ENCODE assay signal across 13 cellular contexts in genomic region chr11:1851437-1852180, GRCh38. TPM values are rescaled to one million over a fixed set of nuclear protein-coding genes. Genes with fewer than 3 reads are reported as not detected.
DNase-seq lines count a peak whose midpoint lies in the region; ATAC-seq and TF ChIP-seq lines count a peak whose summit lies in the region.
"Had no signal": no experiment of that assay in that cellular context is flagged by ENCODE, and none has a peak within 500 bp of the region (broad histone marks: within the 10 kb centered on the region; RNA-seq: fewer than 3 reads in every experiment).

No MANE protein-coding gene starts in this region.

- H3K9me3 Mint-ChIP-seq in activated CD4-positive, alpha-beta T cell treated with anti-CD3 and anti-CD28 coated beads, Interleukin-2, amount 10 ng/mL, durations not matched to agents 7 days and 5 days = no peaks in the 10 kb centered on the region
- H3K9me3 Mint-ChIP-seq in effector memory CD8-positive, alpha-beta T cell = no peaks in the 10 kb centered on the region
- no peaks in the 10 kb centered on the region for H3K9me3 Mint-ChIP-seq in stimulated activated memory B cell treated with anti-CD40 and anti-IgM and Interleukin-4, amounts not matched to agents 10 μg/mL and 1 μg/mL and 100 μg/mL, for 72 hours

- H3K4me1 Mint-ChIP-seq in activated CD4-positive, alpha-beta T cell treated with anti-CD3 and anti-CD28 coated beads, Interleukin-2, amount 10 ng/mL, durations not matched to agents 7 days and 5 days = peaks cover 67% of the 10 kb centered on the region
- H3K4me1 Mint-ChIP-seq in effector memory CD8-positive, alpha-beta T cell (ENCODE audit: low read depth in 2 of 2) = peaks cover 60% of the 10 kb centered on the region in 2 donors
- H3K4me1 Mint-ChIP-seq in stimulated activated memory B cell treated with anti-CD40 and anti-IgM and Interleukin-4, amounts not matched to agents 10 μg/mL and 1 μg/mL and 100 μg/mL, for 72 hours = peaks cover 79% of the 10 kb centered on the region

- H3K4me3 ChIP-seq in OCI-LY1 (ENCODE audit: low read depth, low read length, poor library complexity, severe bottlenecking) (peak overlapping the region; percentile 74), osteoblast (ENCODE audit: insufficient read depth, low read length) (no peak overlapping the region)
- H3K4me3 ChIP-seq: gastrocnemius medialis, SK-N-MC, vagina had no signal

- peaks cover 17% of the 10 kb centered on the region for H3K79me2 ChIP-seq in OCI-LY1 (ENCODE audit: insufficient read depth, low read length)
- no peaks in the 10 kb centered on the region for H3K79me2 ChIP-seq in osteoblast (ENCODE audit: insufficient read depth, low read length)

- POLR2A ChIA-PET in activated CD4-positive, alpha-beta T cell treated with anti-CD3 and anti-CD28 coated beads, Interleukin-2, amount 10 ng/mL, durations not matched to agents 7 days and 5 days (lab: Charles Lee) = interaction anchor here (1.0 kb wide), 1 partner anchor 37 kb away, joined by 3 read pairs; no protein-coding TSS in a partner anchor

- no peaks in the 10 kb centered on the region for H3F3A ChIP-seq in OCI-LY1 (ENCODE audit: insufficient read depth, low read length)

- CTCF ChIA-PET in activated CD4-positive, alpha-beta T cell treated with anti-CD3 and anti-CD28 coated beads, Interleukin-2, amount 10 ng/mL, durations not matched to agents 7 days and 5 days (lab: Charles Lee) = interaction anchor here (0.6 to 3.1 kb wide), 13 partner anchors 10 to 300 kb away, joined by 3 to 20 read pairs (median 4); no protein-coding TSS in a partner anchor

- H3K4me1 ChIP-seq in OCI-LY1 (ENCODE audit: insufficient read depth, low read length, severe bottlenecking) (peaks cover 55% of the 10 kb centered on the region), osteoblast (ENCODE audit: insufficient read depth, low read length) (no peaks in the 10 kb centered on the region)
- H3K4me1 ChIP-seq: vagina had no signal

- H3K27me3 Mint-ChIP-seq in activated CD4-positive, alpha-beta T cell treated with anti-CD3 and anti-CD28 coated beads, Interleukin-2, amount 10 ng/mL, durations not matched to agents 7 days and 5 days = no peaks in the 10 kb centered on the region
- no peaks in the 10 kb centered on the region for H3K27me3 Mint-ChIP-seq in effector memory CD8-positive, alpha-beta T cell
- H3K27me3 Mint-ChIP-seq in stimulated activated memory B cell treated with anti-CD40 and anti-IgM and Interleukin-4, amounts not matched to agents 10 μg/mL and 1 μg/mL and 100 μg/mL, for 72 hours = no peaks in the 10 kb centered on the region

- ATAC-seq in effector memory CD8-positive, alpha-beta T cell (replicated peaks) = no peak
- no peak for ATAC-seq in stimulated activated memory B cell treated with anti-CD40 and anti-IgM and Interleukin-4, amounts not matched to agents 10 μg/mL and 1 μg/mL and 100 μg/mL, for 72 hours
- ATAC-seq: gastrocnemius medialis had no signal

- H3K36me3 ChIP-seq in OCI-LY1 (ENCODE audit: insufficient read depth, low read length) (peaks cover 9% of the 10 kb centered on the region; the same call in 1 of the 2 replicates), osteoblast (ENCODE audit: insufficient read depth, low read length) (no peaks in the 10 kb centered on the region)
- H3K36me3 ChIP-seq: gastrocnemius medialis, vagina had no signal

- H4K20me1 ChIP-seq in OCI-LY1 (ENCODE audit: insufficient read depth, low read length) (no peaks in the 10 kb centered on the region), osteoblast (ENCODE audit: insufficient read depth, low read length) (no peaks in the 10 kb centered on the region)

- peak overlapping the region; percentile 99 for H3K4me3 Mint-ChIP-seq in activated CD4-positive, alpha-beta T cell treated with anti-CD3 and anti-CD28 coated beads, Interleukin-2, amount 10 ng/mL, durations not matched to agents 7 days and 5 days
- H3K4me3 Mint-ChIP-seq in effector memory CD8-positive, alpha-beta T cell = peak overlapping the region; percentile 100
- H3K4me3 Mint-ChIP-seq in stimulated activated memory B cell treated with anti-CD40 and anti-IgM and Interleukin-4, amounts not matched to agents 10 μg/mL and 1 μg/mL and 100 μg/mL, for 72 hours = peak overlapping the region; percentile 99

- 0 out of 2 replicates have a peak, but pooled peaks have one; percentile 4 for TF ChIP-seq CTCF in OCI-LY1 (IDR thresholded peaks at IDR 0.05; ENCODE audit: low read length)
- no peak for TF ChIP-seq CTCF in osteoblast (IDR thresholded peaks at IDR 0.05; ENCODE audit: extremely low read depth, low read depth, low read length)

- peak overlapping the region; percentile 91 for H3K9ac ChIP-seq in OCI-LY1 (ENCODE audit: low read length)

- H3K27ac ChIP-seq in OCI-LY1 (ENCODE audit: low read depth, low read length, poor library complexity, severe bottlenecking) (peak overlapping the region; percentile 99), osteoblast (ENCODE audit: low read depth, low read length) (no peak overlapping the region)
- H3K27ac ChIP-seq: SK-N-MC, vagina had no signal

- H3K27me3 ChIP-seq in OCI-LY1 (ENCODE audit: insufficient read depth, low read length) (no peaks in the 10 kb centered on the region), osteoblast (ENCODE audit: insufficient read depth, low read length) (no peaks in the 10 kb centered on the region)
- H3K27me3 ChIP-seq: gastrocnemius medialis, vagina had no signal

- H2AFZ ChIP-seq in OCI-LY1 (ENCODE audit: low read length) (no peak overlapping the region), osteoblast (ENCODE audit: low read length) (no peak overlapping the region)

- peaks cover 24% of the 10 kb centered on the region for H3K36me3 Mint-ChIP-seq in activated CD4-positive, alpha-beta T cell treated with anti-CD3 and anti-CD28 coated beads, Interleukin-2, amount 10 ng/mL, durations not matched to agents 7 days and 5 days (ENCODE audit: low read depth)
- H3K36me3 Mint-ChIP-seq in effector memory CD8-positive, alpha-beta T cell (ENCODE audit: insufficient read depth) = peaks cover 41% of the 10 kb centered on the region
- peaks cover 17% of the 10 kb centered on the region for H3K36me3 Mint-ChIP-seq in stimulated activated memory B cell treated with anti-CD40 and anti-IgM and Interleukin-4, amounts not matched to agents 10 μg/mL and 1 μg/mL and 100 μg/mL, for 72 hours

- H3K9me3 ChIP-seq in OCI-LY1 (ENCODE audit: low read length) = no peaks in the 10 kb centered on the region
- no peaks in the 10 kb centered on the region for H3K9me3 ChIP-seq in osteoblast (ENCODE audit: low read depth, low read length)
- H3K9me3 ChIP-seq: gastrocnemius medialis, vagina had no signal

- no peaks in the 10 kb centered on the region for H3K9me2 ChIP-seq in OCI-LY1 (ENCODE audit: low read depth, low read length)

- H3K27ac Mint-ChIP-seq in activated CD4-positive, alpha-beta T cell treated with anti-CD3 and anti-CD28 coated beads, Interleukin-2, amount 10 ng/mL, durations not matched to agents 7 days and 5 days = peak overlapping the region; percentile 96
- H3K27ac Mint-ChIP-seq in effector memory CD8-positive, alpha-beta T cell = peak overlapping the region; percentile 100
- peak overlapping the region; percentile 99 for H3K27ac Mint-ChIP-seq in stimulated activated memory B cell treated with anti-CD40 and anti-IgM and Interleukin-4, amounts not matched to agents 10 μg/mL and 1 μg/mL and 100 μg/mL, for 72 hours

- H3K4me2 ChIP-seq in OCI-LY1 (ENCODE audit: low read length) (peak overlapping the region; percentile 83), osteoblast (ENCODE audit: insufficient read depth, low read length) (no peak overlapping the region)

- DNase-seq in activated CD4-positive, alpha-beta T cell treated with anti-CD3 and anti-CD28 coated beads, Interleukin-2, amount 10 ng/mL, durations not matched to agents 7 days and 5 days = no peak
- DNase-seq in activated CD4-positive, alpha-beta T cell treated with anti-CD3 and anti-CD28 coated beads, Interleukin-2, amount 50 U/mL, for 48 hours = no peak
- no peak for DNase-seq in effector memory CD8-positive, alpha-beta T cell
- no peak for DNase-seq in osteoblast (ENCODE audit: insufficient read length, low spot score, missing footprints)
- no peak for DNase-seq in DMS79 (lab: John Stamatoyannopoulos, UW)
- no peak for DNase-seq in LoVo (ENCODE audit: low spot score)
- DNase-seq: gastrocnemius medialis, HCEC 1CT, kidney glomerular epithelial cell had no signal

RNA-seq across cellular contexts. Expression of gene LSP1, which starts 1.3 kb away (rescaled TPM):
- 100 to 1,000 TPM; 668 to 687 TPM for total RNA-seq in activated CD4-positive, alpha-beta T cell treated with anti-CD3 and anti-CD28 coated beads, Interleukin-2, amount 10 ng/mL, durations not matched to agents 7 days and 5 days
- total RNA-seq in osteoblast = 41.0 and 54.6 TPM in 2 replicates

RNA-seq across cellular contexts. Expression of gene TNNI2, which starts 12.8 kb away (rescaled TPM):
- not detected for total RNA-seq in activated CD4-positive, alpha-beta T cell treated with anti-CD3 and anti-CD28 coated beads, Interleukin-2, amount 10 ng/mL, durations not matched to agents 7 days and 5 days
- not detected in 2 replicates for total RNA-seq in osteoblast
- total RNA-seq: vagina had no signal

RNA-seq across cellular contexts. Expression of gene SYT8, which starts 16.8 kb away (rescaled TPM):
- total RNA-seq in activated CD4-positive, alpha-beta T cell treated with anti-CD3 and anti-CD28 coated beads, Interleukin-2, amount 10 ng/mL, durations not matched to agents 7 days and 5 days = not detected
- total RNA-seq in osteoblast = 0.36 and 0.59 TPM in 2 replicates
- total RNA-seq: gastrocnemius medialis had no signal

RNA-seq across cellular contexts. Expression of gene PRR33, which starts 40.1 kb away (rescaled TPM):
- under 1 TPM in 1 of 2 experiments, not detected in 1; 0.05 TPM for total RNA-seq in activated CD4-positive, alpha-beta T cell treated with anti-CD3 and anti-CD28 coated beads, Interleukin-2, amount 10 ng/mL, durations not matched to agents 7 days and 5 days
- not detected in 2 replicates for total RNA-seq in osteoblast
- total RNA-seq: vagina had no signal

Comparison
In these comparisons a context has a peak if more than half of its experiments do, and no peak if none do; other contexts are left out.
1. RNA of gene LSP1, which starts 1.3 kb away (total RNA-seq): 668 to 687 TPM in activated CD4-positive, alpha-beta T cell treated with anti-CD3 and anti-CD28 coated beads, Interleukin-2, amount 10 ng/mL, durations not matched to agents 7 days and 5 days; 41.0 to 54.6 TPM in osteoblast; every median in the first group is over 10 times any median in the second.
2. Peak in every context shown above with its lines, with median percentiles within 50 percentile points of each other: H3K27ac Mint-ChIP-seq and H3K4me3 Mint-ChIP-seq.